ENCODE assay signal across 26 cellular contexts in the genomic region with DNA sequence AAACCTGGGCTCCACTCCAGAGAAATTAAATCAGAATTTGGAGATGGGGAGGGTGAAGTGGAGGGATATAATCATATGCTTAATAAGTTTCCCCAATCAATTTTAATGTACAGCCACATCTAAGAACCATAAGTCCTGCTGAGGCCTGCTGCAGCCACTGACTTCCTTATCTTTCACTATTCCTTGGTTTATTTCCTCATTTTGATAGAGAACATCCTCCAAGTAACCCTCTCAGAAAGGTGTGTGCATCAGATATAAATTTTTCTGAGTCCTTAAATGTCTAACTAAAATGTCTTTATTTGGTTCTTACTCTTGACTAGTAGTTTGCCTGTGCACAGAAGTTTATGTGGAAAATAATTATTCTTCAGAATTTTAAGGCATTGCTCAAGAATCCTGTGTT.
"Had no signal": no experiment of that assay in that cellular context is flagged by ENCODE, and none has a peak within 500 bp of the region (broad histone marks: within the 10 kb centered on the region; RNA-seq: fewer than 3 reads in every experiment).

No MANE protein-coding gene starts in this region.

- H3K4me3 ChIP-seq: body of pancreas, mucosa of descending colon, right atrium auricular region, smooth muscle cell, upper lobe of left lung, vagina had no signal

- H3K27me3 Mint-ChIP-seq: activated CD4-positive, alpha-beta T cell treated with anti-CD3 and anti-CD28 coated beads for 36 hours; activated naive CD8-positive, alpha-beta T cell; stimulated activated memory B cell treated with anti-CD40 and anti-IgM and Interleukin-4, amounts not matched to agents 10 μg/mL and 1 μg/mL and 100 μg/mL, for 72 hours had no signal

- ATAC-seq: activated CD4-positive, alpha-beta T cell treated with anti-CD3 and anti-CD28 coated beads for 36 hours; body of pancreas; left cardiac atrium; left ventricle myocardium superior; mucosa of descending colon; natural killer cell treated with Interleukin-12 subunit alpha and Interleukin-12 subunit beta and Interleukin-15 and Interleukin-18, amount 100 ng/mL, for 72 hours; stimulated activated memory B cell treated with anti-CD40 and anti-IgM and Interleukin-4, amounts not matched to agents 10 μg/mL and 1 μg/mL and 100 μg/mL, for 72 hours; stimulated activated naive CD8-positive, alpha-beta T cell treated with anti-CD3 and anti-CD28 coated beads, Interleukin-15, amount 100 ng/mL, for 72 hours had no signal

- H3K27me3 ChIP-seq: body of pancreas, right atrium auricular region, upper lobe of left lung, vagina had no signal

- H3K27ac Mint-ChIP-seq: activated CD4-positive, alpha-beta T cell treated with anti-CD3 and anti-CD28 coated beads for 36 hours; activated naive CD8-positive, alpha-beta T cell; natural killer cell treated with Interleukin-12 subunit alpha and Interleukin-12 subunit beta and Interleukin-15 and Interleukin-18, amount 100 ng/mL, for 72 hours; stimulated activated memory B cell treated with anti-CD40 and anti-IgM and Interleukin-4, amounts not matched to agents 10 μg/mL and 1 μg/mL and 100 μg/mL, for 72 hours; stimulated activated naive CD8-positive, alpha-beta T cell treated with anti-CD3 and anti-CD28 coated beads, Interleukin-15, amount 100 ng/mL, for 72 hours; T-helper 2 cell treated with Interferon-gamma antibody and Interleukin-4, amounts not matched to agents 5 μg/mL and 100 μg/mL, for 36 hours had no signal

- DNase-seq: activated CD4-positive, alpha-beta T cell treated with anti-CD3 and anti-CD28 coated beads for 36 hours; activated CD4-positive, CD25-positive, alpha-beta regulatory T cell; activated effector memory CD4-positive, alpha-beta T cell treated with Interleukin-2 at 50 U/mL for 16 hours; activated naive CD4-positive, alpha-beta T cell treated with Interleukin-2 at 50 U/mL for 16 hours; activated T-cell treated with anti-CD3 and anti-CD28 coated beads for 4 hours; aorta; body of pancreas; effector CD8-positive, alpha-beta T cell; glutamatergic neuron; hippocampal formation; left cardiac atrium; left ventricle myocardium superior; mucosa of descending colon; stimulated activated CD4-positive, alpha-beta T cell treated with anti-CD3 and anti-CD28 coated beads, Interleukin-1b, Interleukin-23, amount 100 ng/mL, for 48 hours; stimulated activated CD4-positive, alpha-beta T cell treated with anti-CD3 and anti-CD28 coated beads, Interleukin-4, amount 100 ng/mL, for 4 hours; stimulated activated CD8-positive, alpha-beta memory T cell treated with anti-CD3 and anti-CD28 coated beads, Interleukin-4, amount 100 ng/mL, for 48 hours; stimulated activated naive CD8-positive, alpha-beta T cell treated with anti-CD3 and anti-CD28 coated beads, Interleukin-15, amount 100 ng/mL, for 72 hours; substantia nigra; upper lobe of left lung had no signal

- H3K36me3 Mint-ChIP-seq: activated naive CD8-positive, alpha-beta T cell; natural killer cell treated with Interleukin-12 subunit alpha and Interleukin-12 subunit beta and Interleukin-15 and Interleukin-18, amount 100 ng/mL, for 72 hours; stimulated activated memory B cell treated with anti-CD40 and anti-IgM and Interleukin-4, amounts not matched to agents 10 μg/mL and 1 μg/mL and 100 μg/mL, for 72 hours had no signal

- H3K4me3 Mint-ChIP-seq: activated CD4-positive, alpha-beta T cell treated with anti-CD3 and anti-CD28 coated beads for 36 hours; activated naive CD8-positive, alpha-beta T cell; natural killer cell treated with Interleukin-12 subunit alpha and Interleukin-12 subunit beta and Interleukin-15 and Interleukin-18, amount 100 ng/mL, for 72 hours; stimulated activated memory B cell treated with anti-CD40 and anti-IgM and Interleukin-4, amounts not matched to agents 10 μg/mL and 1 μg/mL and 100 μg/mL, for 72 hours; stimulated activated naive CD8-positive, alpha-beta T cell treated with anti-CD3 and anti-CD28 coated beads, Interleukin-15, amount 100 ng/mL, for 72 hours; T-helper 2 cell treated with Interferon-gamma antibody and Interleukin-4, amounts not matched to agents 5 μg/mL and 100 μg/mL, for 36 hours had no signal

- H3K36me3 ChIP-seq: right atrium auricular region, upper lobe of left lung, vagina had no signal

- H3K9me3 Mint-ChIP-seq: natural killer cell treated with Interleukin-12 subunit alpha and Interleukin-12 subunit beta and Interleukin-15 and Interleukin-18, amount 100 ng/mL, for 72 hours; stimulated activated memory B cell treated with anti-CD40 and anti-IgM and Interleukin-4, amounts not matched to agents 10 μg/mL and 1 μg/mL and 100 μg/mL, for 72 hours; stimulated activated naive CD8-positive, alpha-beta T cell treated with anti-CD3 and anti-CD28 coated beads, Interleukin-15, amount 100 ng/mL, for 72 hours; T-helper 2 cell treated with Interferon-gamma antibody and Interleukin-4, amounts not matched to agents 5 μg/mL and 100 μg/mL, for 36 hours had no signal

- H3K27ac ChIP-seq: body of pancreas, right atrium auricular region, vagina had no signal

- H3K4me1 Mint-ChIP-seq: activated CD4-positive, alpha-beta T cell treated with anti-CD3 and anti-CD28 coated beads for 36 hours; stimulated activated naive CD8-positive, alpha-beta T cell treated with anti-CD3 and anti-CD28 coated beads, Interleukin-15, amount 100 ng/mL, for 72 hours had no signal

- H3K9me3 ChIP-seq: body of pancreas, mucosa of descending colon, right atrium auricular region, upper lobe of left lung, vagina had no signal
